In genomic region chr17:66567234-66568170, GRCh38 we compare ENCODE assay signal across 1 cellular context.
A peak's percentile ranks its signal among the peaks of the same experiment; 100 is the strongest.
TF ChIP-seq lines count a peak whose summit lies in the region.

No MANE protein-coding gene starts in this region.

TF ChIP-seq in HepG2, 621 proteins besides CTCF, POLR2A, EP300 and RAD21 (continued from another document and continues in another):
- TF ChIP-seq STAT6 (CRISPR knock-in tag; IDR thresholded peaks at IDR 0.05; ENCODE audit: borderline replicate concordance), result 0 out of 2 replicates have a peak, but pooled peaks have one; percentile 63
- no peak for TF ChIP-seq ZNF510 (CRISPR knock-in tag; IDR thresholded peaks at IDR 0.05; ENCODE audit: low read depth)
- peak; percentile 29; the same call in 1 of the 2 replicates for TF ChIP-seq GLI4 (CRISPR knock-in tag; IDR thresholded peaks at IDR 0.05; ENCODE audit: borderline replicate concordance)
- no peak for TF ChIP-seq FLYWCH1 (CRISPR knock-in tag; IDR thresholded peaks at IDR 0.05)
- peak; percentile 59; the same call in 1 of the 2 replicates for TF ChIP-seq MEIS2 (CRISPR knock-in tag; IDR thresholded peaks at IDR 0.05)
- TF ChIP-seq HNRNPL (IDR thresholded peaks at IDR 0.05; ENCODE audit: low read depth, low read length), result no peak
- peak; percentile 65; the same call in 1 of the 2 replicates for TF ChIP-seq IRF9 (CRISPR knock-in tag; IDR thresholded peaks at IDR 0.05; ENCODE audit: borderline replicate concordance)
- TF ChIP-seq GABPA (IDR thresholded peaks at IDR 0.05; ENCODE audit: low read depth, low read length), result no peak
- TF ChIP-seq GABPA (CRISPR knock-in tag; IDR thresholded peaks at IDR 0.05; ENCODE audit: low read depth), result no peak
- 0 out of 2 replicates have a peak, but pooled peaks have one; percentile 52 for TF ChIP-seq ZFP1 (CRISPR knock-in tag; IDR thresholded peaks at IDR 0.05)
- TF ChIP-seq HIVEP1 (CRISPR knock-in tag; IDR thresholded peaks at IDR 0.05), result no peak
- TF ChIP-seq ZNF20 (CRISPR knock-in tag; IDR thresholded peaks at IDR 0.05), result no peak
- TF ChIP-seq ZNF790 (CRISPR knock-in tag; IDR thresholded peaks at IDR 0.05; ENCODE audit: borderline replicate concordance), result 0 out of 2 replicates have a peak, but pooled peaks have one; percentile 42
- 0 out of 2 replicates have a peak, but pooled peaks have one; percentile 13 for TF ChIP-seq NFYC (CRISPR knock-in tag; IDR thresholded peaks at IDR 0.05)
- TF ChIP-seq ZSCAN21 (CRISPR knock-in tag; IDR thresholded peaks at IDR 0.05; ENCODE audit: borderline replicate concordance), result 0 out of 2 replicates have a peak, but pooled peaks have one; percentile 31
- 0 out of 2 replicates have a peak, but pooled peaks have one; percentile 33 for TF ChIP-seq ZBTB39 (CRISPR knock-in tag; IDR thresholded peaks at IDR 0.05)
- TF ChIP-seq TIGD3 (CRISPR knock-in tag; IDR thresholded peaks at IDR 0.05; ENCODE audit: borderline replicate concordance), result no peak
- TF ChIP-seq ZNF83 (CRISPR knock-in tag; IDR thresholded peaks at IDR 0.05; ENCODE audit: borderline replicate concordance), result 0 out of 2 replicates have a peak, but pooled peaks have one; percentile 69
- TF ChIP-seq ZNF232 (CRISPR knock-in tag; IDR thresholded peaks at IDR 0.05; ENCODE audit: borderline replicate concordance), result peak; percentile 49; the same call in 1 of the 2 replicates
- 0 out of 2 replicates have a peak, but pooled peaks have one; percentile 54 for TF ChIP-seq SPEN (CRISPR knock-in tag; IDR thresholded peaks at IDR 0.05; ENCODE audit: low read depth)
- TF ChIP-seq KDM3A (CRISPR knock-in tag; IDR thresholded peaks at IDR 0.05; ENCODE audit: low read depth), result 0 out of 2 replicates have a peak, but pooled peaks have one; percentile 70
- TF ChIP-seq SMAD1 (CRISPR knock-in tag; IDR thresholded peaks at IDR 0.05; ENCODE audit: borderline replicate concordance, low read depth), result 0 out of 2 replicates have a peak, but pooled peaks have one; percentile 71
- peak; percentile 61; the same call in 1 of the 2 replicates for TF ChIP-seq ZNF280D (CRISPR knock-in tag; IDR thresholded peaks at IDR 0.05)
- TF ChIP-seq SIN3B (IDR thresholded peaks at IDR 0.05; ENCODE audit: low read length), result peak; percentile 71; the same call in 1 of the 2 replicates
- TF ChIP-seq THAP11 (CRISPR knock-in tag; IDR thresholded peaks at IDR 0.05), result peak; percentile 53; the same call in 1 of the 2 replicates
- TF ChIP-seq ZNF616 (CRISPR knock-in tag; IDR thresholded peaks at IDR 0.05; ENCODE audit: low read depth), result no peak
- no peak for TF ChIP-seq ZBTB21 (CRISPR knock-in tag; IDR thresholded peaks at IDR 0.05)
- TF ChIP-seq HHEX (CRISPR knock-in tag; IDR thresholded peaks at IDR 0.05), result no peak
- TF ChIP-seq RNF219 (CRISPR knock-in tag; IDR thresholded peaks at IDR 0.05), result no peak
- TF ChIP-seq ZNF749 (CRISPR knock-in tag; IDR thresholded peaks at IDR 0.05; ENCODE audit: borderline replicate concordance), result no peak; the same call in 1 of the 2 replicates
- TF ChIP-seq MEIS1 (CRISPR knock-in tag; IDR thresholded peaks at IDR 0.05; ENCODE audit: borderline replicate concordance), result no peak
- peak; percentile 59; the same call in 1 of the 2 replicates for TF ChIP-seq ETV5 (CRISPR knock-in tag; IDR thresholded peaks at IDR 0.05; ENCODE audit: borderline replicate concordance)
- peak; percentile 58; the same call in 1 of the 2 replicates for TF ChIP-seq ZNF646 (CRISPR knock-in tag; IDR thresholded peaks at IDR 0.05)
- TF ChIP-seq ZSCAN20 (CRISPR knock-in tag; IDR thresholded peaks at IDR 0.05; ENCODE audit: borderline replicate concordance), result 0 out of 2 replicates have a peak, but pooled peaks have one; percentile 62
- TF ChIP-seq MXD3 (CRISPR knock-in tag; IDR thresholded peaks at IDR 0.05), result peak; percentile 62; the same call in 1 of the 2 replicates
- TF ChIP-seq SOX13 (IDR thresholded peaks at IDR 0.05), result no peak
- TF ChIP-seq SOX13 (CRISPR knock-in tag; conservative IDR thresholded peaks at IDR 0.05 in 1 of 2, IDR thresholded peaks at IDR 0.05 in 1 of 2), result peak in 1 of 2 experiments; percentile 28; a peak in 1 of 4 replicates
- no peak for TF ChIP-seq KAT7 (CRISPR knock-in tag; IDR thresholded peaks at IDR 0.05; ENCODE audit: borderline replicate concordance)
